8 cellular contexts compared by ENCODE assay signal in the genomic region with DNA sequence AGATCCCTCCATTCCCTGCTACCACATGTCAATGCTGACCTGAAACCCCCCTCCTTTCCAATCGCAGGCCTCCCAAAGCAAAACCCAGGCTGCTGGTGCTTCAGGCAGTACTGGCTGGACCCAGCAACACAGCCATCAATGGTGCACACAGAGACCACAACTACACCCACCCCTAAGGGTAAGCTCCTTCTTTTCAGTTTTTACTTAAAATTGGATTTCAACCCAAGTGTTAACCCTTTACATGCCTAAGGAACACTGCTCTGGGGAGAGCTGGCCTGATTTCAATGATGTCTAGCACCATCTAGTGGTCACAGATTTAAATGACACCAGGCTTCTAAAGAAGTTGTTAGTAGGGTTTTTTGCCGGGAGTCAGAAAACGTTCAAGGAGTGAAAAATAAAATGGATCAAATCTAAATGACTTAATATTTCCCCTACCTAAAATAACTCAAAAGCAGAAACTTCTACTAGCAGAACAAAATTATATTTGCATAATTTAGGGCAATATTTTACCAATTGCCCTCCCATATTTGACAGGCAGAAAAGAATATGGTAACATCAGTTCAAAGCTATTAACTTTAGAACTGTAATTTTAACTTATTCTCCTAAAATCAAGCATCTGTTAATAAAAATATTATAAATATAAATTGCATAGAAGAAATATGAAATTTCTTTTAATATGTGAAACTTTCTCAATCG. TPM values are rescaled to one million over a fixed set of nuclear protein-coding genes. Genes with fewer than 3 reads are reported as not detected.
DNase-seq lines count a peak whose midpoint lies in the region; ATAC-seq and TF ChIP-seq lines count a peak whose summit lies in the region.

No MANE protein-coding gene starts in this region.

- CTCF ChIA-PET in activated CD4-positive, alpha-beta T cell treated with anti-CD3 and anti-CD28 coated beads, Interleukin-2, amount 10 ng/mL, durations not matched to agents 7 days and 5 days (lab: Charles Lee), result interaction anchor here (0.6 to 1.0 kb wide), 4 partner anchors 13 to 848 kb away, joined by 3 to 4 read pairs (median 3); no protein-coding TSS in a partner anchor

- H3K79me2 ChIP-seq in GM23248 (ENCODE audit: insufficient read depth), result no peaks in the 10 kb centered on the region

- H3K9me2 ChIP-seq in GM23248 (ENCODE audit: insufficient read depth), result no peaks in the 10 kb centered on the region

- H3K4me3 Mint-ChIP-seq in activated CD4-positive, alpha-beta T cell treated with anti-CD3 and anti-CD28 coated beads, Interleukin-2, amount 10 ng/mL, durations not matched to agents 7 days and 5 days, result no peak overlapping the region
- no peak overlapping the region for H3K4me3 Mint-ChIP-seq in activated T-helper 2 cell treated with anti-CD3 and anti-CD28 coated beads, Interferon-gamma antibody, Interleukin-2, Interleukin-4, amounts not matched to agents 10 μg/mL and 5 μg/mL and 100 μg/mL, durations not matched to agents 14 hours and 24 hours and 36 hours (ENCODE audit: low read depth)

- no peaks in the 10 kb centered on the region for H3K4me1 Mint-ChIP-seq in activated CD4-positive, alpha-beta T cell treated with anti-CD3 and anti-CD28 coated beads, Interleukin-2, amount 10 ng/mL, durations not matched to agents 7 days and 5 days
- H3K4me1 Mint-ChIP-seq in activated T-helper 2 cell treated with anti-CD3 and anti-CD28 coated beads, Interferon-gamma antibody, Interleukin-2, Interleukin-4, amounts not matched to agents 10 μg/mL and 5 μg/mL and 100 μg/mL, durations not matched to agents 14 hours and 24 hours and 36 hours (ENCODE audit: low read depth), result no peaks in the 10 kb centered on the region

- POLR2A ChIA-PET in activated CD4-positive, alpha-beta T cell treated with anti-CD3 and anti-CD28 coated beads, Interleukin-2, amount 10 ng/mL, durations not matched to agents 7 days and 5 days (lab: Charles Lee), result no interaction called here

- no peak overlapping the region for H3K4me3 ChIP-seq in GM23248
- H3K4me3 ChIP-seq in gastroesophageal sphincter, result no peak overlapping the region
- H3K4me3 ChIP-seq in psoas muscle, result no peak overlapping the region

- no peaks in the 10 kb centered on the region for H3K27me3 Mint-ChIP-seq in activated CD4-positive, alpha-beta T cell treated with anti-CD3 and anti-CD28 coated beads, Interleukin-2, amount 10 ng/mL, durations not matched to agents 7 days and 5 days
- H3K27me3 Mint-ChIP-seq in activated T-helper 2 cell treated with anti-CD3 and anti-CD28 coated beads, Interferon-gamma antibody, Interleukin-2, Interleukin-4, amounts not matched to agents 10 μg/mL and 5 μg/mL and 100 μg/mL, durations not matched to agents 14 hours and 24 hours and 36 hours (ENCODE audit: low read depth), result no peaks in the 10 kb centered on the region

- H3K36me3 Mint-ChIP-seq in activated CD4-positive, alpha-beta T cell treated with anti-CD3 and anti-CD28 coated beads, Interleukin-2, amount 10 ng/mL, durations not matched to agents 7 days and 5 days (ENCODE audit: low read depth), result peaks cover 2% of the 10 kb centered on the region
- peaks cover 18% of the 10 kb centered on the region for H3K36me3 Mint-ChIP-seq in activated T-helper 2 cell treated with anti-CD3 and anti-CD28 coated beads, Interferon-gamma antibody, Interleukin-2, Interleukin-4, amounts not matched to agents 10 μg/mL and 5 μg/mL and 100 μg/mL, durations not matched to agents 14 hours and 24 hours and 36 hours (ENCODE audit: low read depth)

- H3K27ac Mint-ChIP-seq in activated CD4-positive, alpha-beta T cell treated with anti-CD3 and anti-CD28 coated beads, Interleukin-2, amount 10 ng/mL, durations not matched to agents 7 days and 5 days, result no peak overlapping the region
- H3K27ac Mint-ChIP-seq in activated T-helper 2 cell treated with anti-CD3 and anti-CD28 coated beads, Interferon-gamma antibody, Interleukin-2, Interleukin-4, amounts not matched to agents 10 μg/mL and 5 μg/mL and 100 μg/mL, durations not matched to agents 14 hours and 24 hours and 36 hours, result no peak overlapping the region

- TF ChIP-seq EP300 in gastroesophageal sphincter (IDR thresholded peaks at IDR 0.05), result no peak

- H3K27ac ChIP-seq in GM23248 (no peak overlapping the region), gastroesophageal sphincter (no peak overlapping the region), psoas muscle (no peak overlapping the region)

- no peaks in the 10 kb centered on the region for H4K20me1 ChIP-seq in GM23248 (ENCODE audit: insufficient read depth)

- TF ChIP-seq CTCF in gastroesophageal sphincter (IDR thresholded peaks at IDR 0.05) (peak; percentile 56 to 78 (median 76)), psoas muscle (IDR thresholded peaks at IDR 0.05) (peak; percentile 88)

- no peaks in the 10 kb centered on the region for H3K9me3 ChIP-seq in GM23248 (ENCODE audit: low read depth)
- H3K9me3 ChIP-seq in gastroesophageal sphincter, result no peaks in the 10 kb centered on the region
- no peaks in the 10 kb centered on the region for H3K9me3 ChIP-seq in psoas muscle

- ATAC-seq in gastroesophageal sphincter (peak; percentile 25), psoas muscle (peak in 2 of 4 donors; percentile 52 to 76), GM21528 (IDR thresholded peaks at IDR 0.05; ENCODE audit: low FRiP score, unreplicated experiment) (no peak)

- in situ Hi-C loops in GM23248 (cut with MboI), result loop anchor here (25.0 kb wide), 1 partner anchor 825 kb away; no protein-coding TSS in a partner anchor

- TF ChIP-seq POLR2A in gastroesophageal sphincter (IDR thresholded peaks at IDR 0.05), result no peak

- H3K9ac ChIP-seq in GM23248, result no peak overlapping the region

- no peaks in the 10 kb centered on the region for H3F3A ChIP-seq in GM23248 (ENCODE audit: insufficient read depth)

- H3K4me2 ChIP-seq in GM23248 (ENCODE audit: unreplicated experiment), result no peak overlapping the region

- H3K36me3 ChIP-seq in GM23248 (ENCODE audit: low read depth), result no peaks in the 10 kb centered on the region
- H3K36me3 ChIP-seq in gastroesophageal sphincter, result peaks cover 0 to 84% of the 10 kb centered on the region in 2 donors
- peaks cover 7 to 79% of the 10 kb centered on the region in 2 donors for H3K36me3 ChIP-seq in psoas muscle (ENCODE audit: insufficient read depth in 1 of 2, low read depth in 1 of 2)

- intact Hi-C loops in psoas muscle (cut with DNase I), result loop anchor here in 1 of 2 donors (5.0 kb wide), 2 partner anchors 695 to 810 kb away; no protein-coding TSS in a partner anchor
- intact Hi-C loops in activated T-helper 2 cell treated with anti-CD3 and anti-CD28 coated beads, Interferon-gamma antibody, Interleukin-2, Interleukin-4, amounts not matched to agents 10 μg/mL and 5 μg/mL and 100 μg/mL, durations not matched to agents 14 hours and 24 hours and 36 hours (cut with micrococcal nuclease), result loop anchor here (2.0 kb wide), 1 partner anchor 813 kb away; no protein-coding TSS in a partner anchor

- H3K9me3 Mint-ChIP-seq in activated CD4-positive, alpha-beta T cell treated with anti-CD3 and anti-CD28 coated beads, Interleukin-2, amount 10 ng/mL, durations not matched to agents 7 days and 5 days, result no peaks in the 10 kb centered on the region
- H3K9me3 Mint-ChIP-seq in activated T-helper 2 cell treated with anti-CD3 and anti-CD28 coated beads, Interferon-gamma antibody, Interleukin-2, Interleukin-4, amounts not matched to agents 10 μg/mL and 5 μg/mL and 100 μg/mL, durations not matched to agents 14 hours and 24 hours and 36 hours, result no peaks in the 10 kb centered on the region

- 29 to 30% methylated on average over 4 of the region's 4 CpGs for WGBS in GM23248 (ENCODE audit: low coverage in 1 of 2, low lambda C conversion rate in 2 of 2, missing lambda C conversion rate in 2 of 2), 2 experiments
- 31 to 33% methylated on average over 3 to 4 of the region's 4 CpGs for WGBS in gastroesophageal sphincter (ENCODE audit: low coverage in 1 of 2), 2 donors
- WGBS in psoas muscle, 3 donors, result 44 to 48% (median 47%) methylated on average over 4 of the region's 4 CpGs

- DNase-seq in D341Med (ENCODE audit: low spot score), result peak; percentile 76
- peak; percentile 59 for DNase-seq in GM23248
- peak; percentile 21 for DNase-seq in NCI-H2196 treated with DMSO at 0.1 percent for 48 hours (lab: John Stamatoyannopoulos, UW; ENCODE audit: unreplicated experiment)
- peak; percentile 50 for DNase-seq in activated CD4-positive, alpha-beta T cell treated with anti-CD3 and anti-CD28 coated beads, Interleukin-2, amount 10 ng/mL, durations not matched to agents 7 days and 5 days
- no peak for DNase-seq in psoas muscle
- no peak for DNase-seq in activated T-helper 2 cell treated with anti-CD3 and anti-CD28 coated beads, Interferon-gamma antibody, Interleukin-2, Interleukin-4, amounts not matched to agents 10 μg/mL and 5 μg/mL and 100 μg/mL, durations not matched to agents 14 hours and 24 hours and 36 hours (ENCODE audit: low spot score)

- H3K27me3 ChIP-seq in GM23248 (replicated peaks; ENCODE audit: insufficient read depth), result no peaks in the 10 kb centered on the region
- no peaks in the 10 kb centered on the region for H3K27me3 ChIP-seq in gastroesophageal sphincter
- H3K27me3 ChIP-seq in psoas muscle (ENCODE audit: insufficient read depth in 3 of 3, low read length in 2 of 3), result no peaks in the 10 kb centered on the region

- H3K4me1 ChIP-seq in GM23248 (ENCODE audit: insufficient read depth) (0 out of 2 replicates have a peak, but pooled peaks cover 5% of the 10 kb centered on the region), gastroesophageal sphincter (peaks cover 0 to 6% (median 0%) of the 10 kb centered on the region in 3 donors), psoas muscle (no peaks in the 10 kb centered on the region)

- no peak overlapping the region for H2AFZ ChIP-seq in GM23248

RNA-seq across cellular contexts. Expression of gene FECH, which starts 24.6 kb away (rescaled TPM):
- total RNA-seq in GM23248 (2014; rRNA removed; shearing (Covaris generic)), result 25.4 and 56.8 TPM in 2 replicates
- polyA plus RNA-seq in GM23248 (2016; fragmentation: Nextera tagmentation; extraction: Ambion mirVana), result 32.5 and 33.4 TPM in 2 replicates
- 10 to 100 TPM; 18.7 to 23.1 TPM for total RNA-seq in activated CD4-positive, alpha-beta T cell treated with anti-CD3 and anti-CD28 coated beads, Interleukin-2, amount 10 ng/mL, durations not matched to agents 7 days and 5 days
- 10 to 100 TPM; 16.4 to 56.4 (median 29.2) TPM for total RNA-seq in gastroesophageal sphincter
- total RNA-seq in psoas muscle, result 10 to 100 TPM; 36.5 to 51.4 (median 44.8) TPM
- 10 to 100 TPM; 14.4 to 59.7 (median 17.1) TPM for polyA plus RNA-seq in psoas muscle
- 17.4 and 21.9 TPM in 2 replicates for total RNA-seq in activated T-helper 2 cell treated with anti-CD3 and anti-CD28 coated beads, Interferon-gamma antibody, Interleukin-2, Interleukin-4, amounts not matched to agents 10 μg/mL and 5 μg/mL and 100 μg/mL, durations not matched to agents 14 hours and 24 hours and 36 hours

RNA-seq across cellular contexts. Expression of gene NARS1, which starts 59.8 kb away (rescaled TPM):
- total RNA-seq in GM23248 (2014; rRNA removed; shearing (Covaris generic)), result 219 and 260 TPM in 2 replicates
- polyA plus RNA-seq in GM23248 (2016; fragmentation: Nextera tagmentation; extraction: Ambion mirVana), result 197 and 201 TPM in 2 replicates
- total RNA-seq in activated CD4-positive, alpha-beta T cell treated with anti-CD3 and anti-CD28 coated beads, Interleukin-2, amount 10 ng/mL, durations not matched to agents 7 days and 5 days, result 10 to 100 TPM; 71.7 to 84.7 TPM
- 100 to 1,000 TPM in 3 of 4 donors, 10 to 100 TPM in 1; 97.6 to 139 (median 116) TPM for total RNA-seq in gastroesophageal sphincter
- 100 to 1,000 TPM in 2 of 4 donors, 10 to 100 TPM in 2; 78.3 to 173 (median 112) TPM for total RNA-seq in psoas muscle
- polyA plus RNA-seq in psoas muscle, result 100 to 1,000 TPM in 2 of 3 donors, 10 to 100 TPM in 1; 98.2 to 170 (median 167) TPM
- 101 and 104 TPM in 2 replicates for total RNA-seq in activated T-helper 2 cell treated with anti-CD3 and anti-CD28 coated beads, Interferon-gamma antibody, Interleukin-2, Interleukin-4, amounts not matched to agents 10 μg/mL and 5 μg/mL and 100 μg/mL, durations not matched to agents 14 hours and 24 hours and 36 hours

Comparison
In these comparisons a context has a peak if more than half of its experiments do, and no peak if none do; other contexts are left out.
1. DNase-seq: peak in D341Med (single experiment), GM23248 (single experiment), NCI-H2196 treated with DMSO at 0.1 percent for 48 hours (single experiment) and activated CD4-positive, alpha-beta T cell treated with anti-CD3 and anti-CD28 coated beads, Interleukin-2, amount 10 ng/mL, durations not matched to agents 7 days and 5 days (single experiment); none in psoas muscle (0 of 2) and activated T-helper 2 cell treated with anti-CD3 and anti-CD28 coated beads, Interferon-gamma antibody, Interleukin-2, Interleukin-4, amounts not matched to agents 10 μg/mL and 5 μg/mL and 100 μg/mL, durations not matched to agents 14 hours and 24 hours and 36 hours (single experiment).